Comparison of ENCODE assay signal across 7 cellular contexts in genomic region chr3:51941798-51942602, GRCh38.
DNase-seq lines count a peak whose midpoint lies in the region; ATAC-seq and TF ChIP-seq lines count a peak whose summit lies in the region.

Gene PARP3 (plus strand): TSS chr3:51942363. CDS start chr3:51943356, 993 bp downstream.
Gene RRP9 (minus strand): TSS chr3:51941904. CDS start chr3:51941867, 37 bp downstream.

- DNase-seq in NCI-H2029 treated with DMSO at 0.1 percent for 48 hours (lab: John Stamatoyannopoulos, UW), result peak; percentile 81
- peak; percentile 100 for DNase-seq in T1000 (lab: John Stamatoyannopoulos, UW)
- peak; percentile 100 for DNase-seq in astrocyte of the spinal cord (ENCODE audit: low read depth, low spot score)
- peak; percentile 99 to 100 for DNase-seq in hippocampal formation (lab: John Stamatoyannopoulos, UW)
- peak; percentile 99 for DNase-seq in retinal pigment epithelial cell (ENCODE audit: low read depth)

- peak; percentile 89 for ATAC-seq in GM18505 (IDR thresholded peaks at IDR 0.05; ENCODE audit: unreplicated experiment)
- ATAC-seq in HG02981 (IDR thresholded peaks at IDR 0.05; ENCODE audit: unreplicated experiment), result peak; percentile 89

- TF ChIP-seq CTCF in astrocyte of the spinal cord (IDR thresholded peaks at IDR 0.05; ENCODE audit: low read depth, low read length), result peak; percentile 98
- TF ChIP-seq CTCF in retinal pigment epithelial cell (conservative IDR thresholded peaks at IDR 0.05; ENCODE audit: low read depth, low read length), result peak; percentile 99

- peak; percentile 73 for TF ChIP-seq POLR2A in GM18505 (IDR thresholded peaks at IDR 0.05; ENCODE audit: borderline replicate concordance, extremely low read depth, insufficient read depth, insufficient read length)

- in situ Hi-C loops in astrocyte of the spinal cord (cut with HindIII; ENCODE audit: low sequenced_read_pairs), result no loop called here

- peak within 1 kb of the TSS; percentile 80 for H3K4me3 ChIP-seq in astrocyte of the spinal cord (ENCODE audit: low read depth, low read length)
- peak within 1 kb of the TSS; percentile 84 for H3K4me3 ChIP-seq in retinal pigment epithelial cell (ENCODE audit: low read length)

Comparison
In these comparisons a context has a peak if more than half of its experiments do, and no peak if none do; other contexts are left out.
1. Peak in every context shown above with its lines: DNase-seq, ATAC-seq and H3K4me3 ChIP-seq.